Comparison of ENCODE assay signal across 10 cellular contexts in the genomic region with DNA sequence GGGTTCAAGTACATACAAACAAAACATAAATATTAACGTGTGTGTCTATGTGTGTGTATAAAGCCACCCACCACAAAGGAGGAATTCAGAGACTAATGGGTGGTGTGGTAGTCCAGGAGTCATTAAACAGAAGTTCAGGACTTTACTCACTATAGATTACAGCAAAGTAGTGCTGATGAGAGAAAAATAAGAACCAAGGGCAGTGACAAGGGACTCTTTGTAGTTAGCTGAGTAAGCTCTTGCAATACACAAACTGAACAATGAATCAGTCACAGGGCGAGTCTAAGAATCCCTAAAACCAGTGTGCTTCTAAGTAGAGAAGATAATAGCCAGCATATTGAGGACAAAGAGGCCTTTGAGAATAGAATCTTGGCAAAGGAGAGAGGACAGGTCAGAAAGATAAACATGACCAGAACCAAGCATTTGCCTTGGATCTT.
DNase-seq lines count a peak whose midpoint lies in the region; ATAC-seq, FAIRE-seq and TF ChIP-seq lines count a peak whose summit lies in the region.
"Had no signal": no experiment of that assay in that cellular context is flagged by ENCODE, and none has a peak within 500 bp of the region (broad histone marks: within the 10 kb centered on the region; RNA-seq: fewer than 3 reads in every experiment).

No MANE protein-coding gene starts in this region.

- no peaks in the 10 kb centered on the region for H3K36me3 Mint-ChIP-seq in brain
- H3K36me3 Mint-ChIP-seq: natural killer cell had no signal

- TF ChIP-seq CTCF in brain (conservative IDR thresholded peaks at IDR 0.05), result no peak

- no peak for FAIRE-seq in HTR-8/SVneo (lab: Jason Lieb, UNC)

- H3K27me3 Mint-ChIP-seq in brain, result no peaks in the 10 kb centered on the region

- DNase-seq in HuH-7.5 (ENCODE audit: low spot score) (peak; percentile 2), inferior parietal cortex (ENCODE audit: extremely low spot score) (peak; percentile 84), substantia nigra (lab: John Stamatoyannopoulos, UW) (peak in 12 of 49 donors; percentile 1 to 64 (median 24)), HTR-8/SVneo (ENCODE audit: insufficient read length, low spot score) (no peak), NCI-H2227 (lab: John Stamatoyannopoulos, UW; ENCODE audit: unreplicated experiment) (no peak)
- DNase-seq: erythroblast, natural killer cell, NCI-H2171 had no signal

- H3K9me3 Mint-ChIP-seq in brain, result no peaks in the 10 kb centered on the region
- H3K9me3 Mint-ChIP-seq: natural killer cell had no signal

- peak overlapping the region; percentile 90 for H3K27ac ChIP-seq in substantia nigra (ENCODE audit: low read depth, low read length, poor library complexity, severe bottlenecking)

- no peak for ATAC-seq in HG03378 (IDR thresholded peaks at IDR 0.05; ENCODE audit: unreplicated experiment)
- ATAC-seq: natural killer cell had no signal

- H3K4me3 Mint-ChIP-seq in brain, result peak overlapping the region in 1 of 5 experiments; percentile 11
- H3K4me3 Mint-ChIP-seq: natural killer cell had no signal

- H3K4me1 Mint-ChIP-seq in brain, result peaks cover 33% of the 10 kb centered on the region

- H3K27ac Mint-ChIP-seq in brain, result peak overlapping the region in 4 of 5 experiments; percentile 9 to 62 (median 52)

Comparison
In these comparisons a context has a peak if more than half of its experiments do, and no peak if none do; other contexts are left out.
1. DNase-seq: peak in HuH-7.5 (single experiment) and inferior parietal cortex (single experiment); none in HTR-8/SVneo (single experiment) and NCI-H2227 (single experiment).